8 cellular contexts compared by ENCODE assay signal in the genomic region with DNA sequence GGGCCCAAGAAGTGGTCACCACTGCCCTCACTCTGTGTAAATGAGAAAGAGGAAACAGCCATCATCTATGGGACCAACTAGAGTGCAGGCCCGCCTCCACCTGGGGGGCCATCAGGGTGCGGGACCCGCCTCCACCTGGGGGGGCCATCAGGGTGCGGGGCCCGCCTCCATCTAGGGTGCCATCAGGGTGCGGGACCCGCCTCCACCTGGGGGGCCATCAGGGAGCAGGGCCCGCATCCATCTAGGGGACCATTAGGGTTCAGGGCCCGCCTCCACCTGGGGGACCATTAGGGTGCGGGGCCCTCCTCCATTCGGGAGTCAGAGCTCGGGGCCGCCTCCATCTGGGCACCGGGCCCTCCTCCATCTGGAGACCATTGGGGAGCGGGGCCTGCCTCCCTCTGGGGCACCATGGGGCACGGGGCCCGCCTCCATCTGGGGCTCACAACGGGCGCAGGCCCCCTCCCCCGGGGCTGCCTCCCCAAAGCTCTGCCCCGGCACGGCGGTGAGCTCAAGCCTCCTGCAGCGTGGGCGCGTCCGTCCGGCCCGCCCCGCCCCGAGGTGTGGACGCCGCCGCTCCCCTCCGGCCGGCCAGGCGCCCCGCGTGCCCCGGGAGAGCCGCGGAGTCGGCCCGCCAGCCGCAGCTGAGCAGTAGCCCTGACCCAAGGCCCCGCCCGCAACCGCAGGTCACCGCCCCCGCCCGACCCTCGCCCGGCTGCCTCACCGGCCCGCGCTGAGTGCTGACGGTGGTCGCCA. TPM values are rescaled to one million over a fixed set of nuclear protein-coding genes. Genes with fewer than 3 reads are reported as not detected.
A peak's percentile ranks its signal among the peaks of the same experiment; 100 is the strongest.
DNase-seq lines count a peak whose midpoint lies in the region; ATAC-seq, FAIRE-seq and TF ChIP-seq lines count a peak whose summit lies in the region.

No MANE protein-coding gene starts in this region.

- peak overlapping the region; percentile 86 for H3K4me2 ChIP-seq in DND-41 (ENCODE audit: insufficient read depth, low read length)
- H3K4me2 ChIP-seq in HepG2 (ENCODE audit: low read depth, low read length), result peak overlapping the region; percentile 83

- H3K27me3 Mint-ChIP-seq in brain, result peaks cover 10% of the 10 kb centered on the region

- TF ChIP-seq POLR2A in HepG2 (IDR thresholded peaks at IDR 0.05; ENCODE audit: insufficient read depth in 1 of 2, low read depth in 2 of 2, low read length in 2 of 2), result no peak

- H2AFZ ChIP-seq in DND-41 (ENCODE audit: low read depth, low read length) (peak overlapping the region; percentile 86), HepG2 (ENCODE audit: low read length) (no peak overlapping the region)

- CTCF ChIA-PET in HepG2 (lab: Yijun Ruan, JAX; ENCODE audit: low intra/inter-chr PET ratio, low total read pairs), result no interaction called here

- peaks cover 17 to 31% (median 26%) of the 10 kb centered on the region in 5 experiments for H3K9me3 Mint-ChIP-seq in brain

- TF ChIP-seq CTCF in DND-41 (IDR thresholded peaks at IDR 0.05; ENCODE audit: borderline replicate concordance, extremely low read depth, low read length, poor library complexity, severe bottlenecking) (no peak), brain (conservative IDR thresholded peaks at IDR 0.05) (no peak), HepG2 (CRISPR knock-in tag; IDR thresholded peaks at IDR 0.05) (peak; percentile 34), tibial artery (IDR thresholded peaks at IDR 0.05) (no peak)

- in situ Hi-C loops in HepG2 (cut with HindIII; ENCODE audit: extremely low pct_ligation_motif_present, low pct_unique_long_range_greater_than_20kb), result no loop called here

- H3K27me3 ChIP-seq in DND-41 (ENCODE audit: insufficient read depth, low read length, poor library complexity) (no peaks in the 10 kb centered on the region), HUES48 (ENCODE audit: control insufficient read depth, insufficient read depth, low read length) (no peaks in the 10 kb centered on the region), HepG2 (ENCODE audit: control insufficient read depth in 1 of 2, insufficient read depth in 2 of 2, low read length in 2 of 2) (no peaks in the 10 kb centered on the region), tibial artery (no peaks in the 10 kb centered on the region)

- no TSS peak for BruUV-seq in HepG2 (replicated peaks; lab: Mats Ljungman, UMichigan)

- H3K9me3 ChIP-seq in DND-41 (ENCODE audit: insufficient read depth, low read length, severe bottlenecking), result peaks cover 8% of the 10 kb centered on the region
- H3K9me3 ChIP-seq in HUES48 (ENCODE audit: control insufficient read depth, insufficient read depth, low read length), result no peaks in the 10 kb centered on the region
- H3K9me3 ChIP-seq in HepG2 (ENCODE audit: low read length), result peaks cover 12% of the 10 kb centered on the region
- peaks cover 0 to 3% (median 0%) of the 10 kb centered on the region in 3 donors for H3K9me3 ChIP-seq in tibial artery

- peaks cover 12% of the 10 kb centered on the region for H3K36me3 Mint-ChIP-seq in brain

- H4K20me1 ChIP-seq in DND-41 (ENCODE audit: insufficient read depth, low read length) (peaks cover 37% of the 10 kb centered on the region), HepG2 (ENCODE audit: insufficient read depth, low read length) (no peaks in the 10 kb centered on the region)

- peak overlapping the region; percentile 61 to 89 (median 87) for H3K27ac Mint-ChIP-seq in brain

- peaks cover 61% of the 10 kb centered on the region for H3K79me2 ChIP-seq in DND-41 (ENCODE audit: insufficient read depth, low read length)
- peaks cover 47% of the 10 kb centered on the region for H3K79me2 ChIP-seq in HepG2 (ENCODE audit: insufficient read depth, low read length)

- H3K4me3 Mint-ChIP-seq in brain, result peak overlapping the region; percentile 79 to 90 (median 86)

- peak overlapping the region; percentile 49 to 97; a peak in 3 of 4 replicates for H3K4me3 ChIP-seq in DND-41 (ENCODE audit: low read depth in 1 of 2, low read length in 2 of 2)
- H3K4me3 ChIP-seq in HUES48 (ENCODE audit: low read depth, low read length), result peak overlapping the region; percentile 76
- H3K4me3 ChIP-seq in HepG2 (replicated peaks in 1 of 3; ENCODE audit: insufficient read depth in 1 of 3, low read depth in 2 of 3, low read length in 3 of 3), result peak overlapping the region; percentile 42 to 94 (median 81); a peak in 5 of 6 replicates
- peak overlapping the region; percentile 90 to 92 for H3K4me3 ChIP-seq in tibial artery

- WGBS in HepG2 (ENCODE audit: low lambda C conversion rate), result no CpG with 5 or more reads among the region's 58 CpGs

- TF ChIP-seq RAD21 in HepG2 (CRISPR knock-in tag; IDR thresholded peaks at IDR 0.05), result peak; percentile 16; the same call in 1 of the 2 replicates

- FAIRE-seq in HepG2 (lab: Jason Lieb, UNC), result no peak

- H3K4me1 Mint-ChIP-seq in brain, result peaks cover 54% of the 10 kb centered on the region

- TF ChIP-seq EP300 in HepG2 (IDR thresholded peaks at IDR 0.05; ENCODE audit: low read depth in 2 of 2, low read length in 2 of 2) (no peak), HepG2 (CRISPR knock-in tag; IDR thresholded peaks at IDR 0.05; ENCODE audit: borderline replicate concordance) (no peak)

- H3K9ac ChIP-seq in DND-41 (ENCODE audit: low read depth, low read length), result peak overlapping the region; percentile 99
- no peak overlapping the region for H3K9ac ChIP-seq in HUES48 (ENCODE audit: low read depth, low read length)
- peak overlapping the region; percentile 78 for H3K9ac ChIP-seq in HepG2 (ENCODE audit: insufficient read depth, low read depth, low read length)

- intact Hi-C loops in HepG2 (cut with micrococcal nuclease; ENCODE audit: unreplicated experiment) (loop anchor here (10.0 kb wide), 1 partner anchor 76 kb away; the partner anchor contains the start of gene BRSK2), tibial artery (cut with DNase I; ENCODE audit: low total_unique reads) (loop anchor here (5.0 to 10.0 kb wide), 2 partner anchors 148 to 206 kb away; no protein-coding TSS in a partner anchor)

- ATAC-seq in DND-41 (ENCODE audit: insufficient read depth, low read depth) (no peak), GM21447 (IDR thresholded peaks at IDR 0.05; ENCODE audit: unreplicated experiment) (peak; percentile 37), HepG2 (peak; percentile 55)

- peaks cover 20% of the 10 kb centered on the region for H3K36me3 ChIP-seq in DND-41 (ENCODE audit: insufficient read depth, low read length)
- peaks cover 5% of the 10 kb centered on the region; the same call in 1 of the 2 replicates for H3K36me3 ChIP-seq in HUES48 (ENCODE audit: control insufficient read depth, insufficient read depth, low read length)
- peaks cover 3 to 6% of the 10 kb centered on the region in 2 experiments; a peak in 3 of 5 replicates for H3K36me3 ChIP-seq in HepG2 (replicated peaks in 1 of 2; ENCODE audit: control insufficient read depth in 1 of 2, insufficient read depth in 2 of 2, low read length in 2 of 2)
- peaks cover 0 to 17% (median 12%) of the 10 kb centered on the region in 3 donors for H3K36me3 ChIP-seq in tibial artery

- POLR2A ChIA-PET in HepG2 (lab: Yijun Ruan, JAX), result interaction anchor here (1.0 kb wide), 1 partner anchor 24 kb away, joined by 3 read pairs; no protein-coding TSS in a partner anchor

- peak overlapping the region; percentile 71 for H3K27ac ChIP-seq in DND-41 (ENCODE audit: low read length)
- peak overlapping the region; percentile 18 for H3K27ac ChIP-seq in HUES48 (ENCODE audit: low read depth, low read length)
- peak overlapping the region; percentile 48 for H3K27ac ChIP-seq in HepG2 (ENCODE audit: extremely low read length, insufficient read depth, low read length)
- peak overlapping the region; percentile 87 to 97 for H3K27ac ChIP-seq in tibial artery

- DNase-seq in DND-41 (no peak), HepG2 (ENCODE audit: low spot score) (no peak), tibial artery (peak in 1 of 2 donors; percentile 72), NCI-H2029 treated with DMSO at 0.1 percent for 48 hours (lab: John Stamatoyannopoulos, UW) (no peak), HuH-7 (ENCODE audit: low spot score) (no peak)

- peaks cover 45% of the 10 kb centered on the region for H3K4me1 ChIP-seq in DND-41 (ENCODE audit: insufficient read depth, low read length)
- H3K4me1 ChIP-seq in HUES48 (ENCODE audit: control insufficient read depth, insufficient read depth, low read length), result peaks cover 6% of the 10 kb centered on the region; the same call in 1 of the 2 replicates
- peaks cover 60% of the 10 kb centered on the region for H3K4me1 ChIP-seq in HepG2 (ENCODE audit: insufficient read depth, low read length)
- H3K4me1 ChIP-seq in tibial artery, result peaks cover 0 to 47% (median 40%) of the 10 kb centered on the region in 4 donors

TF ChIP-seq in HepG2, 621 proteins besides CTCF, POLR2A, EP300 and RAD21 (continues in another document):
- no peak for TF ChIP-seq FOXP1 (IDR thresholded peaks at IDR 0.05)
- TF ChIP-seq FOXP1 (CRISPR knock-in tag; IDR thresholded peaks at IDR 0.05), result no peak
- TF ChIP-seq FOXC1 (CRISPR knock-in tag; IDR thresholded peaks at IDR 0.05; ENCODE audit: borderline replicate concordance), result no peak
- TF ChIP-seq TEAD3 (CRISPR knock-in tag; optimal IDR thresholded peaks at IDR 0.05; ENCODE audit: borderline replicate concordance), result no peak
- TF ChIP-seq PCBP1 (IDR thresholded peaks at IDR 0.05; ENCODE audit: borderline replicate concordance, low read depth, low read length), result no peak

RNA-seq across cellular contexts. Expression of gene TOLLIP, which starts 0.5 kb away (rescaled TPM):
- polyA plus RNA-seq in brain (ENCODE audit: insufficient read depth, low read depth, low replicate concordance) (58.5 TPM), HepG2 (2011; rRNA removed) (44.2 and 47.5 TPM in 2 replicates)
- 19.4 and 25.9 TPM in 2 replicates for total RNA-seq in HepG2 (2016; rRNA removed; fragmentation: Illumina TruSeq; extraction: Trizol)
- 21.8 and 24.1 TPM in 2 replicates for total RNA-seq in HepG2 (2016; cell fraction: cytosol; rRNA removed; fragmentation: Illumina TruSeq; extraction: Trizol; ENCODE audit: low read depth)
- total RNA-seq in HepG2 (2016; cell fraction: insoluble cytoplasmic fraction; rRNA removed; fragmentation: Illumina TruSeq; extraction: Trizol), result 18.0 and 24.4 TPM in 2 replicates
- 16.0 and 17.9 TPM in 2 replicates for total RNA-seq in HepG2 (2016; cell fraction: membrane; rRNA removed; fragmentation: Illumina TruSeq; extraction: Trizol)
- 11.3 and 14.6 TPM in 2 replicates for total RNA-seq in HepG2 (2016; cell fraction: nucleus; rRNA removed; fragmentation: Illumina TruSeq; extraction: Trizol)
- polyA plus RNA-seq in HepG2 (2011; cell fraction: cytosol; rRNA removed), result 27.1 and 38.7 TPM in 2 replicates
- polyA plus RNA-seq in HepG2 (2011; cell fraction: nucleus; rRNA removed), result 59.6 and 61.9 TPM in 2 replicates
- polyA plus RNA-seq in HepG2 (2012), result 31.4 and 32.5 TPM in 2 replicates
- 23.1 and 26.1 TPM in 2 replicates for polyA plus RNA-seq in HepG2 (2016; cell fraction: cytosol; fragmentation: Illumina TruSeq; extraction: Trizol; ENCODE audit: low read depth)
- 40.7 and 53.4 TPM in 2 replicates for polyA plus RNA-seq in HepG2 (2016; cell fraction: insoluble cytoplasmic fraction; fragmentation: Illumina TruSeq; extraction: Trizol; ENCODE audit: low read depth)
- 25.9 and 29.3 TPM in 2 replicates for polyA plus RNA-seq in HepG2 (2016; cell fraction: membrane; fragmentation: Illumina TruSeq; extraction: Trizol; ENCODE audit: low read depth)
- 27.5 and 35.7 TPM in 2 replicates for polyA plus RNA-seq in HepG2 (2016; cell fraction: nucleus; fragmentation: Illumina TruSeq; extraction: Trizol; ENCODE audit: insufficient read depth, low read depth)
- polyA minus RNA-seq in HepG2 (2011; rRNA and poly(A)+ RNA removed; ENCODE audit: low replicate concordance), result 19.2 and 101 TPM in 2 replicates
- 14.2 and 15.4 TPM in 2 replicates for polyA minus RNA-seq in HepG2 (2011; cell fraction: cytosol; rRNA and poly(A)+ RNA removed)
- polyA minus RNA-seq in HepG2 (2011; cell fraction: nucleus; rRNA and poly(A)+ RNA removed), result 17.4 and 24.5 TPM in 2 replicates

Comparison
In these comparisons a context has a peak if more than half of its experiments do, and no peak if none do; other contexts are left out.
1. H3K27ac ChIP-seq: peak in every context shown above with its lines; median percentile 92 in tibial artery; 71 in DND-41; 48 in HepG2; 18 in HUES48.